Comparison of ENCODE assay signal across 28 cellular contexts in genomic region chr7:134088199-134088598, GRCh38. TPM values are rescaled to one million over a fixed set of nuclear protein-coding genes. Genes with fewer than 3 reads are reported as not detected.
DNase-seq lines count a peak whose midpoint lies in the region; ATAC-seq, FAIRE-seq and TF ChIP-seq lines count a peak whose summit lies in the region.
"Had no signal": no experiment of that assay in that cellular context is flagged by ENCODE, and none has a peak within 500 bp of the region (broad histone marks: within the 10 kb centered on the region; RNA-seq: fewer than 3 reads in every experiment).

No MANE protein-coding gene starts in this region.

- H3K4me1 Mint-ChIP-seq in endodermal cell = no peaks in the 10 kb centered on the region
- H3K4me1 Mint-ChIP-seq in stimulated activated memory B cell treated with anti-CD40 and anti-IgM and Interleukin-4, amounts not matched to agents 10 μg/mL and 1 μg/mL and 100 μg/mL, for 72 hours = peaks cover 12% of the 10 kb centered on the region

- H3K9me3 Mint-ChIP-seq in endodermal cell = peaks cover 88% of the 10 kb centered on the region
- peaks cover 16% of the 10 kb centered on the region for H3K9me3 Mint-ChIP-seq in stimulated activated memory B cell treated with anti-CD40 and anti-IgM and Interleukin-4, amounts not matched to agents 10 μg/mL and 1 μg/mL and 100 μg/mL, for 72 hours

- H3K4me3 ChIP-seq in endodermal cell (ENCODE audit: low read length) (peak overlapping the region; percentile 6), gastroesophageal sphincter (no peak overlapping the region)
- H3K4me3 ChIP-seq: A549; BLaER1 treated with 17β-estradiol and CSF1 and Interleukin-3, amounts not matched to agents 10 nM and 100 nM; GM12878 had no signal

- H3K4me3 Mint-ChIP-seq in endodermal cell = no peak overlapping the region
- H3K4me3 Mint-ChIP-seq in stimulated activated memory B cell treated with anti-CD40 and anti-IgM and Interleukin-4, amounts not matched to agents 10 μg/mL and 1 μg/mL and 100 μg/mL, for 72 hours = no peak overlapping the region
- H3K4me3 Mint-ChIP-seq: B cell; CD4-positive, alpha-beta T cell; CD8-positive, alpha-beta T cell had no signal

- no peak for FAIRE-seq in RCC 7860 (lab: Jason Lieb, UNC)
- FAIRE-seq: GM12878, GM12892, GM18507 had no signal

- ATAC-seq in gastroesophageal sphincter = no peak
- no peak for ATAC-seq in stimulated activated memory B cell treated with anti-CD40 and anti-IgM and Interleukin-4, amounts not matched to agents 10 μg/mL and 1 μg/mL and 100 μg/mL, for 72 hours
- ATAC-seq: A549; CD8-positive, alpha-beta T cell; GM12878 had no signal

- H3K36me3 Mint-ChIP-seq in endodermal cell (ENCODE audit: low read depth) = peaks cover 21% of the 10 kb centered on the region
- H3K36me3 Mint-ChIP-seq in stimulated activated memory B cell treated with anti-CD40 and anti-IgM and Interleukin-4, amounts not matched to agents 10 μg/mL and 1 μg/mL and 100 μg/mL, for 72 hours = peaks cover 18% of the 10 kb centered on the region

- H3K9ac ChIP-seq in endodermal cell (ENCODE audit: extremely low read depth, low read length, poor library complexity, severe bottlenecking) = no peak overlapping the region
- H3K9ac ChIP-seq: BLaER1 treated with 17β-estradiol and CSF1 and Interleukin-3, amounts not matched to agents 10 nM and 100 nM had no signal

- H3K4me1 ChIP-seq in endodermal cell (ENCODE audit: control insufficient read depth, insufficient read depth, low read length) (no peaks in the 10 kb centered on the region), gastroesophageal sphincter (no peaks in the 10 kb centered on the region)
- H3K4me1 ChIP-seq: A549, Caco-2 had no signal

- DNase-seq in DMS53 (lab: John Stamatoyannopoulos, UW) = peak; percentile 9
- no peak for DNase-seq in DMS53 treated with DMSO at 0.1 percent for 48 hours (lab: John Stamatoyannopoulos, UW; ENCODE audit: unreplicated experiment)
- peak; percentile 3 for DNase-seq in RCC 7860 (ENCODE audit: low spot score)
- DNase-seq in endodermal cell = no peak
- no peak for DNase-seq in NOMO-1 treated with DMSO at 0.1 percent for 48 hours (lab: John Stamatoyannopoulos, UW; ENCODE audit: unreplicated experiment)
- DNase-seq: AML-193; Caco-2; Calu3; CD4-positive, alpha-beta T cell; CD8-positive, alpha-beta T cell; DMS 273 treated with DMSO at 0.1 percent for 48 hours; DMS153; DMS79; DND-41; EL; GDM1 had no signal

- no peak overlapping the region for H3K27ac Mint-ChIP-seq in endodermal cell
- no peak overlapping the region for H3K27ac Mint-ChIP-seq in stimulated activated memory B cell treated with anti-CD40 and anti-IgM and Interleukin-4, amounts not matched to agents 10 μg/mL and 1 μg/mL and 100 μg/mL, for 72 hours
- H3K27ac Mint-ChIP-seq: B cell; CD4-positive, alpha-beta T cell; CD8-positive, alpha-beta T cell had no signal

- no peaks in the 10 kb centered on the region for H3K27me3 ChIP-seq in endodermal cell (ENCODE audit: control insufficient read depth, insufficient read depth, low read length, poor library complexity, severe bottlenecking)
- H3K27me3 ChIP-seq in gastroesophageal sphincter = no peaks in the 10 kb centered on the region
- H3K27me3 ChIP-seq: BLaER1 treated with 17β-estradiol and CSF1 and Interleukin-3, amounts not matched to agents 10 nM and 100 nM had no signal

- H3K9me3 ChIP-seq in endodermal cell (ENCODE audit: control insufficient read depth, low read length) (peaks cover 70% of the 10 kb centered on the region), gastroesophageal sphincter (peaks cover 0 to 15% (median 0%) of the 10 kb centered on the region in 3 donors)

- H3K27me3 Mint-ChIP-seq in endodermal cell (ENCODE audit: insufficient read depth) = no peaks in the 10 kb centered on the region
- peaks cover 9% of the 10 kb centered on the region for H3K27me3 Mint-ChIP-seq in stimulated activated memory B cell treated with anti-CD40 and anti-IgM and Interleukin-4, amounts not matched to agents 10 μg/mL and 1 μg/mL and 100 μg/mL, for 72 hours
- H3K27me3 Mint-ChIP-seq: CD4-positive, alpha-beta T cell had no signal

- TF ChIP-seq CTCF in endodermal cell (conservative IDR thresholded peaks at IDR 0.05) (no peak), gastroesophageal sphincter (IDR thresholded peaks at IDR 0.05) (no peak)

- TF ChIP-seq EP300 in gastroesophageal sphincter (IDR thresholded peaks at IDR 0.05) = no peak

- TF ChIP-seq POLR2A in gastroesophageal sphincter (IDR thresholded peaks at IDR 0.05) = no peak

- no peak overlapping the region for H3K27ac ChIP-seq in endodermal cell (ENCODE audit: low read depth, low read length)
- no peak overlapping the region for H3K27ac ChIP-seq in gastroesophageal sphincter
- H3K27ac ChIP-seq: 22Rv1; A549; BLaER1 treated with 17β-estradiol and CSF1 and Interleukin-3, amounts not matched to agents 10 nM and 100 nM; C4-2B had no signal

- H3K36me3 ChIP-seq in endodermal cell (ENCODE audit: control insufficient read depth, insufficient read depth, low read length) = no peaks in the 10 kb centered on the region
- no peaks in the 10 kb centered on the region for H3K36me3 ChIP-seq in gastroesophageal sphincter

RNA-seq across cellular contexts. Expression of gene LRGUK, which starts 38.9 kb away (rescaled TPM):
- 1 to 10 TPM in 1 of 2 donors, under 1 TPM in 1; 0.89 to 1.3 TPM for total RNA-seq in endodermal cell
- polyA plus RNA-seq in endodermal cell (2013, experiment 1 of 2) = 1.1 TPM
- polyA plus RNA-seq in endodermal cell (2013, experiment 2 of 2) = 1.0 TPM
- 1 to 10 TPM in 1 of 4 donors, under 1 TPM in 3; 0.07 to 1.0 (median 0.63) TPM for total RNA-seq in gastroesophageal sphincter
- total RNA-seq: G401 had no signal
- polyA plus RNA-seq: BJ had no signal

Comparison
In these comparisons a context has a peak if more than half of its experiments do, and no peak if none do; other contexts are left out.
1. DNase-seq: peak in DMS53 (single experiment) and RCC 7860 (single experiment); none in DMS53 treated with DMSO at 0.1 percent for 48 hours (single experiment), endodermal cell (single experiment) and NOMO-1 treated with DMSO at 0.1 percent for 48 hours (single experiment).